Comparison of ENCODE assay signal across 10 cellular contexts in the genomic region with DNA sequence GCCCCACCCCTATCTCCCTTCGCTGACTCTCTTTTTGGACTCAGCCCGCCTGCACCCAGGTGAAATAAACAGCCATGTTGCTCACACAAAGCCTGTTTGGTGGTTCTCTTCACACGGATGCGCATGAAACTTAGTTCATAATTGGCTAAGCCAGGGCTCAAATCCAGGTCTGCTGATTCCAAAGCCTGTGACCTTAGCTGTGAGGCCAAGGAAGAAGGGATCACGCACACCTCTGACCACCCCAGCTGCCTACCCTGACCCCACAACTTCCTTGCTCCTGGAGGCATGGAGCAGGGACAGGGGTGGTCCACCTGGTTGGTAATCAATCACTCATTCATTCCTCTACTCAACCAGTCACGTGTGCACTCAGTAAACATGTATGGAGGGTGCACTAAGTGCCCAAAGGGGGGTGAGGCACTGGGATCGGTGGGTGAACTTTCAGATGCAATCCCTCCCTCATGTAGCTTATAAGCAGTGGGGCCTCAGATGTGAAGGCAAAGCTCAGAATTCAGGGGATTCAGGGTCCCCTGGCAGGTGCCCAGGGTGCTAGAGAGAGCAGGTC. TPM values are rescaled to one million over a fixed set of nuclear protein-coding genes. Genes with fewer than 3 reads are reported as not detected.
DNase-seq lines count a peak whose midpoint lies in the region; ATAC-seq and TF ChIP-seq lines count a peak whose summit lies in the region.
"Had no signal": no experiment of that assay in that cellular context is flagged by ENCODE, and none has a peak within 500 bp of the region (broad histone marks: within the 10 kb centered on the region; RNA-seq: fewer than 3 reads in every experiment).

No MANE protein-coding gene starts in this region.

- H3K79me2 ChIP-seq in PC-3 (ENCODE audit: low read length), result no peaks in the 10 kb centered on the region

- H3K36me3 Mint-ChIP-seq in activated naive CD4-positive, alpha-beta T cell treated with anti-CD3 and anti-CD28 coated beads for 36 hours (ENCODE audit: low read depth), result no peaks in the 10 kb centered on the region

- no peak overlapping the region for H3K9ac ChIP-seq in PC-3 (ENCODE audit: low read length)

- peak overlapping the region; percentile 95 for H3K27ac Mint-ChIP-seq in activated naive CD4-positive, alpha-beta T cell treated with anti-CD3 and anti-CD28 coated beads for 36 hours

- TF ChIP-seq POLR2A in esophagus muscularis mucosa (IDR thresholded peaks at IDR 0.05; ENCODE audit: low read depth), result no peak

- 85% methylated on average over 7 of the region's 7 CpGs for WGBS in esophagus muscularis mucosa

- POLR2A ChIA-PET in PC-3 (lab: Charles Lee; ENCODE audit: unreplicated experiment), result no interaction called here

- no peaks in the 10 kb centered on the region for H3K9me3 Mint-ChIP-seq in activated naive CD4-positive, alpha-beta T cell treated with anti-CD3 and anti-CD28 coated beads for 36 hours

- H3K36me3 ChIP-seq in KOPT-K1 (ENCODE audit: insufficient read depth, low read length) (peaks cover 10% of the 10 kb centered on the region), esophagus muscularis mucosa (no peaks in the 10 kb centered on the region), upper lobe of right lung (no peaks in the 10 kb centered on the region), PC-3 (ENCODE audit: low read depth, low read length) (no peaks in the 10 kb centered on the region)

- H3F3A ChIP-seq in PC-3 (ENCODE audit: low read length, unreplicated experiment), result no peaks in the 10 kb centered on the region

- TF ChIP-seq EP300 in esophagus muscularis mucosa (IDR thresholded peaks at IDR 0.05), result no peak

- H3K9me2 ChIP-seq in PC-3 (replicated peaks; ENCODE audit: low read length), result no peaks in the 10 kb centered on the region

- peaks cover 64% of the 10 kb centered on the region for H3K4me1 Mint-ChIP-seq in activated naive CD4-positive, alpha-beta T cell treated with anti-CD3 and anti-CD28 coated beads for 36 hours (ENCODE audit: low read depth)

- no peak overlapping the region for H2AFZ ChIP-seq in PC-3 (ENCODE audit: low read length)

- peaks cover 0 to 4% (median 0%) of the 10 kb centered on the region in 4 donors for H3K27me3 ChIP-seq in esophagus muscularis mucosa
- no peaks in the 10 kb centered on the region for H3K27me3 ChIP-seq in upper lobe of right lung
- peaks cover 9% of the 10 kb centered on the region for H3K27me3 ChIP-seq in PC-3 (ENCODE audit: low read length)

- ATAC-seq in upper lobe of right lung, result no peak
- no peak for ATAC-seq in PC-3
- ATAC-seq in HG02970 (IDR thresholded peaks at IDR 0.05; ENCODE audit: low FRiP score, unreplicated experiment), result no peak

- peak overlapping the region; percentile 60 for H3K27ac ChIP-seq in KOPT-K1 (ENCODE audit: low read depth, low read length, poor library complexity, severe bottlenecking)
- H3K27ac ChIP-seq in esophagus muscularis mucosa (replicated peaks in 1 of 4), result peak overlapping the region in 3 of 4 donors; percentile 41 to 66 (median 54)
- peak overlapping the region; percentile 30 for H3K27ac ChIP-seq in upper lobe of right lung
- H3K27ac ChIP-seq in PC-3 (ENCODE audit: low read length), result no peak overlapping the region

- H3K4me2 ChIP-seq in PC-3 (ENCODE audit: low read length), result no peak overlapping the region

- no peak for DNase-seq in activated naive CD4-positive, alpha-beta T cell treated with anti-CD3 and anti-CD28 coated beads for 36 hours
- no peak for DNase-seq in activated naive CD4-positive, alpha-beta T cell (lab: John Stamatoyannopoulos, UW)
- DNase-seq in esophagus muscularis mucosa (ENCODE audit: extremely low spot score) (no peak), upper lobe of right lung (no peak), NCI-H1436 treated with DMSO at 0.1 percent for 48 hours (lab: John Stamatoyannopoulos, UW) (no peak), PC-3 (no peak)

- H3K4me1 ChIP-seq in esophagus muscularis mucosa (peaks cover 16 to 56% (median 47%) of the 10 kb centered on the region in 4 donors), upper lobe of right lung (peaks cover 43% of the 10 kb centered on the region), PC-3 (ENCODE audit: insufficient read depth, low read length) (peaks cover 14% of the 10 kb centered on the region)

- no peaks in the 10 kb centered on the region for H3K27me3 Mint-ChIP-seq in activated naive CD4-positive, alpha-beta T cell treated with anti-CD3 and anti-CD28 coated beads for 36 hours (ENCODE audit: low read depth)

- no TSS peak for BruUV-seq in PC-3 (replicated peaks; lab: Mats Ljungman, UMichigan)

- CTCF ChIA-PET in activated naive CD4-positive, alpha-beta T cell treated with anti-CD3 and anti-CD28 coated beads for 36 hours (lab: Charles Lee), result interaction anchor here (1.2 to 13.2 kb wide), 7 partner anchors 8 to 388 kb away, joined by 3 to 258 read pairs (median 14); no protein-coding TSS in a partner anchor
- CTCF ChIA-PET in PC-3 (lab: Charles Lee), result interaction anchor here (0.7 kb wide), 1 partner anchor 388 kb away, joined by 3 read pairs; no protein-coding TSS in a partner anchor

- TF ChIP-seq CTCF in esophagus muscularis mucosa (IDR thresholded peaks at IDR 0.05) (no peak), upper lobe of right lung (IDR thresholded peaks at IDR 0.05) (no peak), PC-3 (conservative IDR thresholded peaks at IDR 0.05; ENCODE audit: low read depth, low read length) (no peak)

- intact Hi-C loops in activated naive CD4-positive, alpha-beta T cell treated with anti-CD3 and anti-CD28 coated beads for 36 hours (cut with micrococcal nuclease), result loop anchor here (2.0 to 10.0 kb wide), 2 partner anchors 623 to 1039 kb away; a partner anchor contains a TSS
- intact Hi-C loops in esophagus muscularis mucosa (cut with DNase I) (no loop called here), upper lobe of right lung (cut with DNase I) (no loop called here), PC-3 (cut with micrococcal nuclease) (no loop called here)

- H3K9me3 ChIP-seq in KOPT-K1 (ENCODE audit: insufficient read depth, low read length, poor library complexity, severe bottlenecking), result no peaks in the 10 kb centered on the region
- H3K9me3 ChIP-seq in esophagus muscularis mucosa, result no peaks in the 10 kb centered on the region
- no peaks in the 10 kb centered on the region for H3K9me3 ChIP-seq in upper lobe of right lung
- H3K9me3 ChIP-seq in PC-3 (ENCODE audit: low read length), result no peaks in the 10 kb centered on the region

- H3K4me3 ChIP-seq in esophagus muscularis mucosa (no peak overlapping the region), upper lobe of right lung (no peak overlapping the region), PC-3 (ENCODE audit: low read length) (no peak overlapping the region)

- no peak overlapping the region for H3K4me3 Mint-ChIP-seq in activated naive CD4-positive, alpha-beta T cell treated with anti-CD3 and anti-CD28 coated beads for 36 hours

- no peaks in the 10 kb centered on the region for H4K20me1 ChIP-seq in PC-3 (ENCODE audit: low read length)

RNA-seq across cellular contexts. Expression of a gene that starts 10.3 kb away (rescaled TPM):
- 1 to 10 TPM in 1 of 2 experiments, not detected in 1; 1.1 TPM for total RNA-seq in activated naive CD4-positive, alpha-beta T cell treated with anti-CD3 and anti-CD28 coated beads for 36 hours
- total RNA-seq in esophagus muscularis mucosa (1 to 10 TPM in 3 of 4 donors, under 1 TPM in 1; 0.52 to 5.8 (median 3.7) TPM), upper lobe of right lung (3.6 TPM), PC-3 (2014; rRNA removed) (not detected in 2 replicates)
- total RNA-seq: HT1080, OCI-LY7 had no signal

RNA-seq across cellular contexts. Expression of a gene that starts 17.3 kb away (rescaled TPM):
- total RNA-seq in activated naive CD4-positive, alpha-beta T cell treated with anti-CD3 and anti-CD28 coated beads for 36 hours, result under 1 TPM; 0.17 to 0.30 TPM
- total RNA-seq in esophagus muscularis mucosa, result 1 to 10 TPM in 2 of 4 donors, under 1 TPM in 2; 0.50 to 5.8 (median 1.2) TPM
- 1.3 TPM for total RNA-seq in upper lobe of right lung
- not detected in 2 replicates for total RNA-seq in PC-3 (2014; rRNA removed)
- total RNA-seq: HT1080, OCI-LY7 had no signal
